Comparison of ENCODE assay signal across 12 cellular contexts in the genomic region with DNA sequence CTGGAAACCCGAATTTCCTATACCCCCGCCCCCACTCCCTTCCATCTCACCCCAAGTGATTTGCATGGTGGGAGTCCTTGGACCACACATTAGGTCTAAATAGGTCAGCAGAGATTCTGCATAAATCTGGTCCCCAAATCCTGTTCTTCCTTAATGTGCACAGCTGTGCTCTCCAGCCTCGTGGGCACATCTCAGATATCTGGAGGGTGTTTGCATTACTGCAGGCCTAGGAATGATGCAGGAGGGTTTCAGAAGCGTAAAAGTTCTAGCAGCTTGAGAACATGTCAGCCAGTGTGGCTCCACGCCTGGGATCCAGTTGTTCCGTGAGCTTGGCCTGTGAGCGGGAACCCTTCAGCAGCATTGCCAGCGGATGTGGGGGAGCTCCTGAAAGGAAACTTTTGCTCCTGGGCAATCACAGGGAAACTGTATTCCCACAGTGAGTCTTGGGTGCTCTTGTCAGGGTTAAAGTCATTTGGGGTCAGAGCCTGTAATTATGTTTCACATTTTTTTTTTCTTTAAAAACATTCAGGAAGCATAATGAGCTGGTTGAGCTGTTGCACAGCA. TPM values are rescaled to one million over a fixed set of nuclear protein-coding genes. Genes with fewer than 3 reads are reported as not detected.
A peak's percentile ranks its signal among the peaks of the same experiment; 100 is the strongest.
DNase-seq lines count a peak whose midpoint lies in the region; ATAC-seq and TF ChIP-seq lines count a peak whose summit lies in the region.
"Had no signal": no experiment of that assay in that cellular context is flagged by ENCODE, and none has a peak within 500 bp of the region (broad histone marks: within the 10 kb centered on the region; RNA-seq: fewer than 3 reads in every experiment).

No MANE protein-coding gene starts in this region.

- H4K20me1 ChIP-seq in BLaER1 treated with 17β-estradiol and CSF1 and Interleukin-3, amounts not matched to agents 10 nM and 100 nM, result peaks cover 22 to 68% (median 58%) of the 10 kb centered on the region in 11 experiments; a peak in 18 of 22 replicates

- H3K9ac ChIP-seq in BLaER1 treated with 17β-estradiol and CSF1 and Interleukin-3, amounts not matched to agents 10 nM and 100 nM, result peak overlapping the region in 7 of 11 experiments; percentile 18 to 62 (median 38); a peak in 10 of 22 replicates

- H3K4me1 ChIP-seq in BLaER1 treated with 17β-estradiol and CSF1 and Interleukin-3, amounts not matched to agents 10 nM and 100 nM, result peaks cover 39 to 99% (median 72%) of the 10 kb centered on the region in 10 experiments
- H3K4me1 ChIP-seq in psoas muscle, result peaks cover 40% of the 10 kb centered on the region

- TF ChIP-seq CTCF in fibroblast of villous mesenchyme (IDR thresholded peaks at IDR 0.05; ENCODE audit: insufficient read depth, low read depth, low read length) (no peak), psoas muscle (IDR thresholded peaks at IDR 0.05) (no peak)

- DNase-seq in M059J (ENCODE audit: low read depth) (peak; percentile 20), fibroblast of villous mesenchyme (ENCODE audit: low read depth) (peak; percentile 18), psoas muscle (peak; percentile 43 to 69), cerebellum (ENCODE audit: low spot score) (no peak), MV-4-11 (lab: John Stamatoyannopoulos, UW) (no peak)
- DNase-seq: GOT3, NCI-H1694 had no signal

- intact Hi-C loops in psoas muscle (cut with DNase I), result loop anchor here in 1 of 2 donors (5.0 kb wide), 1 partner anchor 34 kb away; no protein-coding TSS in a partner anchor

- peak overlapping the region in 9 of 11 experiments; percentile 14 to 56 (median 28); a peak in 14 of 22 replicates for H3K27ac ChIP-seq in BLaER1 treated with 17β-estradiol and CSF1 and Interleukin-3, amounts not matched to agents 10 nM and 100 nM
- H3K27ac ChIP-seq in psoas muscle, result peak overlapping the region; percentile 38
- H3K27ac ChIP-seq: C4-2B had no signal

- ATAC-seq in psoas muscle (peak in 3 of 4 donors; percentile 13 to 48 (median 37)), HG02588 (IDR thresholded peaks at IDR 0.05; ENCODE audit: unreplicated experiment) (no peak), HG03442 (IDR thresholded peaks at IDR 0.05; ENCODE audit: unreplicated experiment) (no peak)

- peak overlapping the region; percentile 2 to 99 (median 55); a peak in 20 of 22 replicates for H3K4me2 ChIP-seq in BLaER1 treated with 17β-estradiol and CSF1 and Interleukin-3, amounts not matched to agents 10 nM and 100 nM

- 44 to 66% (median 58%) methylated on average over 8 of the region's 8 CpGs for WGBS in psoas muscle, 3 donors

- no peaks in the 10 kb centered on the region for H3K9me3 ChIP-seq in BLaER1 treated with 17β-estradiol and CSF1 and Interleukin-3, amounts not matched to agents 10 nM and 100 nM (replicated peaks in 1 of 11)
- H3K9me3 ChIP-seq in psoas muscle, result no peaks in the 10 kb centered on the region
- H3K9me3 ChIP-seq: upper lobe of left lung had no signal

- H3K4me3 ChIP-seq in BLaER1 treated with 17β-estradiol and CSF1 and Interleukin-3, amounts not matched to agents 10 nM and 100 nM, result no peak overlapping the region
- H3K4me3 ChIP-seq in fibroblast of villous mesenchyme (ENCODE audit: low read depth, low read length) (no peak overlapping the region), psoas muscle (no peak overlapping the region)

- H3K36me3 ChIP-seq in BLaER1 treated with 17β-estradiol and CSF1 and Interleukin-3, amounts not matched to agents 10 nM and 100 nM, result peaks cover 0 to 51% (median 0%) of the 10 kb centered on the region in 11 experiments; a peak in 7 of 22 replicates
- H3K36me3 ChIP-seq in psoas muscle (ENCODE audit: insufficient read depth in 1 of 2, low read depth in 1 of 2), result no peaks in the 10 kb centered on the region
- H3K36me3 ChIP-seq: upper lobe of left lung had no signal

- H3K27me3 ChIP-seq in BLaER1 treated with 17β-estradiol and CSF1 and Interleukin-3, amounts not matched to agents 10 nM and 100 nM, result no peaks in the 10 kb centered on the region
- H3K27me3 ChIP-seq in psoas muscle (ENCODE audit: insufficient read depth in 3 of 3, low read length in 2 of 3), result no peaks in the 10 kb centered on the region
- H3K27me3 ChIP-seq: upper lobe of left lung had no signal

RNA-seq across cellular contexts. Expression of gene ARHGAP26, which starts 12.9 kb away (rescaled TPM):
- total RNA-seq in M059J (2014; rRNA removed; shearing (Covaris generic)), result 3.5 and 5.5 TPM in 2 replicates
- total RNA-seq in fibroblast of villous mesenchyme (1.7 and 4.2 TPM in 2 replicates), psoas muscle (10 to 100 TPM; 12.0 to 28.7 (median 13.1) TPM), cerebellum (35.5 TPM)
- 1 to 10 TPM; 2.5 to 6.8 (median 4.3) TPM for polyA plus RNA-seq in psoas muscle

Comparison
In these comparisons a context has a peak if more than half of its experiments do, and no peak if none do; other contexts are left out.
1. DNase-seq: peak in M059J (single experiment), fibroblast of villous mesenchyme (single experiment) and psoas muscle (2 of 2); none in cerebellum (single experiment) and MV-4-11 (single experiment).
2. ATAC-seq: peak in psoas muscle (3 of 4); none in HG02588 (single experiment) and HG03442 (single experiment).